Comparison of ENCODE assay signal across 16 cellular contexts in the genomic region with DNA sequence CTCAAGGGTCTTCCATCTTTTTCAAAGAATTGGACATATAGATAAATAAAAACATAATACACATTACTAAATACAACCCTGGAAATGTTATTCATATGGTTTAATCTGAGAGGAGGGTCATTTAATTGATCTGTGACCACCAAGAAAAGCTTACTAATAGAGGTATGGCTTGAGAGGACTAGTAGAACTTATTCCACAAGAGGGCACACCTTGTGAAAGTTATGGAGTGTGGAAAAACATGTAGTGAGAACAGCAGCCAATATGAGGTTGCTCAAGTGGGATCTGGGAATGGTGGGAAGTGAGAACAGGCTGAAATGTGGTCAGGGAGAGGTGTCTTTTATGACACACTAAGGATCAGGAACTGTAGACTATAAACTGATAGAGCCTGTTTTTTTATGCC.
DNase-seq lines count a peak whose midpoint lies in the region; ATAC-seq, FAIRE-seq and TF ChIP-seq lines count a peak whose summit lies in the region.
"Had no signal": no experiment of that assay in that cellular context is flagged by ENCODE, and none has a peak within 500 bp of the region (broad histone marks: within the 10 kb centered on the region; RNA-seq: fewer than 3 reads in every experiment).

No MANE protein-coding gene starts in this region.

- no peaks in the 10 kb centered on the region for H3K4me1 ChIP-seq in lower lobe of right lung
- no peaks in the 10 kb centered on the region for H3K4me1 ChIP-seq in psoas muscle

- DNase-seq in D721Med (ENCODE audit: insufficient read length, low spot score) (no peak), HT-29 (ENCODE audit: low spot score) (peak; percentile 12), SK-MEL-5 (ENCODE audit: low read depth, low spot score) (peak; percentile 29), foreskin fibroblast (peak in 1 of 2 donors; percentile 5), NCI-H345 (lab: John Stamatoyannopoulos, UW) (no peak), NCI-H1105 treated with DMSO at 0.1 percent for 48 hours (lab: John Stamatoyannopoulos, UW) (no peak), lower lobe of right lung (no peak), psoas muscle (no peak)
- DNase-seq: activated CD8-positive, alpha-beta memory T cell treated with anti-CD3 and anti-CD28 coated beads, Interleukin-2, amount 50 U/mL, for 4 hours; activated naive CD4-positive, alpha-beta T cell treated with Interleukin-2 at 50 U/mL for 16 hours; MV-4-11; naive thymus-derived CD8-positive, alpha-beta T cell; T-cell had no signal

- peaks cover 6% of the 10 kb centered on the region for H3K9me3 ChIP-seq in lower lobe of right lung
- peaks cover 3% of the 10 kb centered on the region for H3K9me3 ChIP-seq in psoas muscle

- no peak overlapping the region for H3K27ac ChIP-seq in lower lobe of right lung
- no peak overlapping the region for H3K27ac ChIP-seq in psoas muscle

- no peak overlapping the region for H3K4me3 ChIP-seq in foreskin fibroblast (ENCODE audit: low read depth in 1 of 2, low read length in 2 of 2)
- no peak overlapping the region for H3K4me3 ChIP-seq in lower lobe of right lung
- H3K4me3 ChIP-seq in psoas muscle = no peak overlapping the region
- H3K4me3 ChIP-seq: lung had no signal

- ATAC-seq in lower lobe of right lung (no peak), psoas muscle (no peak)
- ATAC-seq: activated CD4-positive, CD25-positive, alpha-beta regulatory T cell treated with anti-CD3 and anti-CD28 coated beads, Interleukin-2, amount 50 U/mL, for 24 hours; naive thymus-derived CD8-positive, alpha-beta T cell; T-cell had no signal

- peak; percentile 51 for FAIRE-seq in D721Med (lab: Jason Lieb, UNC)
- FAIRE-seq: GM12891 had no signal

- in situ Hi-C loops in SK-MEL-5 (cut with HindIII; ENCODE audit: low pct_unique_long_range_greater_than_20kb, low sequenced_read_pairs) = no loop called here

- H3K36me3 ChIP-seq in lower lobe of right lung (no peaks in the 10 kb centered on the region), psoas muscle (ENCODE audit: insufficient read depth in 1 of 2, low read depth in 1 of 2) (no peaks in the 10 kb centered on the region)

- peak; percentile 6 for TF ChIP-seq CTCF in D721Med (IDR thresholded peaks at IDR 0.05; ENCODE audit: insufficient read depth, missing control alignments)
- TF ChIP-seq CTCF in foreskin fibroblast (IDR thresholded peaks at IDR 0.05; ENCODE audit: low read depth, low read length) = peak; percentile 7
- no peak for TF ChIP-seq CTCF in lower lobe of right lung (IDR thresholded peaks at IDR 0.05)
- TF ChIP-seq CTCF in psoas muscle (IDR thresholded peaks at IDR 0.05) = no peak

- H3K27me3 ChIP-seq in lower lobe of right lung (ENCODE audit: low read depth) (no peaks in the 10 kb centered on the region), psoas muscle (ENCODE audit: insufficient read depth in 3 of 3, low read length in 2 of 3) (no peaks in the 10 kb centered on the region)

- intact Hi-C loops in lower lobe of right lung (cut with DNase I) (no loop called here), psoas muscle (cut with DNase I) (no loop called here)

Comparison
In these comparisons a context has a peak if more than half of its experiments do, and no peak if none do; other contexts are left out.
1. DNase-seq: peak in HT-29 (single experiment) and SK-MEL-5 (single experiment); none in D721Med (single experiment), NCI-H345 (single experiment), NCI-H1105 treated with DMSO at 0.1 percent for 48 hours (single experiment), lower lobe of right lung (single experiment) and psoas muscle (0 of 2).
2. CTCF ChIP-seq: peak in D721Med (single experiment) and foreskin fibroblast (single experiment); none in lower lobe of right lung (single experiment) and psoas muscle (single experiment).